In the genomic region with DNA sequence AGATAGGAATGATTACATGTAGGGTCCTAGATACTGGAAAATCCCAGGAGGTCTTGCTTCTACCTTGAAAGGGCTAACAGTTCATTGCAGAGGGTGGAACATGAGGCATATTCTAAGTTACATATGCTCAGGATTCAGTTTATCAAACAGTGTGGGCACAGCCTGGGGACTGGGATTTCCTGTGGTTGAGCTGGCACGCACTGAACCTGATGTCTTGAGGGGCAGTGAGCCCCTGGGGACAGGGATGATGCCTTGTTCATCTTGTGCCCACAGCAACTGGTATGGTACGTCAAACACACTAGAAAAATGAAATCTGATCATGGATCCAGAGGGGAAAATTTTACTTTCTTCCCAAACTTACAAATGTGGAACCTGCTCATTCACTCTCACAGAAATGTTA, we compare ENCODE assay signal across 13 cellular contexts.
"Had no signal": no experiment of that assay in that cellular context is flagged by ENCODE, and none has a peak within 500 bp of the region (broad histone marks: within the 10 kb centered on the region; RNA-seq: fewer than 3 reads in every experiment).

No MANE protein-coding gene starts in this region.

- H3K36me3 Mint-ChIP-seq: naive thymus-derived CD8-positive, alpha-beta T cell had no signal

- H3K9me3 Mint-ChIP-seq: naive thymus-derived CD8-positive, alpha-beta T cell had no signal

- H3K4me3 ChIP-seq: skin epidermis had no signal

- H3K27ac Mint-ChIP-seq: naive thymus-derived CD8-positive, alpha-beta T cell had no signal

- H3K27me3 ChIP-seq: neutrophil had no signal

- H3K4me1 Mint-ChIP-seq: naive thymus-derived CD8-positive, alpha-beta T cell had no signal

- H3K4me3 Mint-ChIP-seq: naive thymus-derived CD8-positive, alpha-beta T cell had no signal

- ATAC-seq: foreskin keratinocyte; naive thymus-derived CD8-positive, alpha-beta T cell; sciatic nerve had no signal

- H3K4me1 ChIP-seq: foreskin keratinocyte had no signal

- DNase-seq: dermis blood vessel endothelial cell; foreskin keratinocyte; head of caudate nucleus; hypothalamus; kidney glomerular epithelial cell; mesendoderm; naive thymus-derived CD8-positive, alpha-beta T cell; stimulated activated CD4-positive, alpha-beta T cell treated with anti-CD3 and anti-CD28 coated beads, Interleukin-12 subunit alpha, Interleukin-12 subunit beta, amount 100 ng/mL, for 4 hours; stimulated activated naive CD4-positive, alpha-beta T cell treated with Interleukin-2 at 50 U/mL for 16 hours; trophoblast cell had no signal

- H3K36me3 ChIP-seq: neutrophil had no signal

- H3K9me3 ChIP-seq: neutrophil had no signal
